In the genomic region with DNA sequence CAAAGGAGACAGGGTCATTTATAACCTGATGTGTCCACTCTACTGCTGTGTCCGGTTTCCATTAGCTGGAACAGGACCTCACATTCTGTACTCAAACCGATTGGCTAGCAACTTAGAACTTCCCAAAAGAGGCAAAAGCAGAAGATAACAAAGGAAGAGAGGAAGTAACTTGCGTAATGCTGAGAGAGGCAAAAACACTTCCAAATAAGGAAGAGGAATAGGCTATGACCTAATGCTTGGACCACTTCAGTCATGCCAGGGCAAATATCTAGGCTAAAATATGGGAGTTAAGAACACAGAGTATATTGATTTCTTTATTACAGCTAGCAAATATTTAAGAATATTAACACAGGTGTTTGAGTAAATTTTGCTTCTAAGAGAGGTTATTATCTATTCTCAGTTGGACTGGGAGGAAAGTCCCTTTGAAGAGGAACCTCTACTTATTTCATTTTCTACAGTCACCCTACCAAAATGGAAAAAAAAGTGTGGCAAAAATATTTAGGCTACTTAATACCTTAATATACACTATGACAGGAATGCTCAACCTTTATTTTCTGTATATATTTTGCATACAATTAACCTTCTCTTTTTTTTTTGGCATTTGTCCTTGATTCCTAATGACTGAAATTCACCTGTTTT, we compare ENCODE assay signal across 1 cellular context.
TF ChIP-seq lines count a peak whose summit lies in the region.

No MANE protein-coding gene starts in this region.

TF ChIP-seq in SK-N-SH treated with all-trans-retinoic acid at 6 μM for 48 hours, 23 proteins besides CTCF, POLR2A, EP300 and RAD21 (continued from another document):
- TF ChIP-seq, protein P1, sequence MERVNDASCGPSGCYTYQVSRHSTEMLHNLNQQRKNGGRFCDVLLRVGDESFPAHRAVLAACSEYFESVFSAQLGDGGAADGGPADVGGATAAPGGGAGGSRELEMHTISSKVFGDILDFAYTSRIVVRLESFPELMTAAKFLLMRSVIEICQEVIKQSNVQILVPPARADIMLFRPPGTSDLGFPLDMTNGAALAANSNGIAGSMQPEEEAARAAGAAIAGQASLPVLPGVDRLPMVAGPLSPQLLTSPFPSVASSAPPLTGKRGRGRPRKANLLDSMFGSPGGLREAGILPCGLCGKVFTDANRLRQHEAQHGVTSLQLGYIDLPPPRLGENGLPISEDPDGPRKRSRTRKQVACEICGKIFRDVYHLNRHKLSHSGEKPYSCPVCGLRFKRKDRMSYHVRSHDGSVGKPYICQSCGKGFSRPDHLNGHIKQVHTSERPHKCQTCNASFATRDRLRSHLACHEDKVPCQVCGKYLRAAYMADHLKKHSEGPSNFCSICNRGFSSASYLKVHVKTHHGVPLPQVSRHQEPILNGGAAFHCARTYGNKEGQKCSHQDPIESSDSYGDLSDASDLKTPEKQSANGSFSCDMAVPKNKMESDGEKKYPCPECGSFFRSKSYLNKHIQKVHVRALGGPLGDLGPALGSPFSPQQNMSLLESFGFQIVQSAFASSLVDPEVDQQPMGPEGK (CRISPR knock-in tag; IDR thresholded peaks at IDR 0.05; ENCODE audit: borderline replicate concordance) = no peak
- TF ChIP-seq BACH2 (CRISPR knock-in tag; IDR thresholded peaks at IDR 0.05; ENCODE audit: borderline replicate concordance) = no peak
- TF ChIP-seq, protein P2, sequence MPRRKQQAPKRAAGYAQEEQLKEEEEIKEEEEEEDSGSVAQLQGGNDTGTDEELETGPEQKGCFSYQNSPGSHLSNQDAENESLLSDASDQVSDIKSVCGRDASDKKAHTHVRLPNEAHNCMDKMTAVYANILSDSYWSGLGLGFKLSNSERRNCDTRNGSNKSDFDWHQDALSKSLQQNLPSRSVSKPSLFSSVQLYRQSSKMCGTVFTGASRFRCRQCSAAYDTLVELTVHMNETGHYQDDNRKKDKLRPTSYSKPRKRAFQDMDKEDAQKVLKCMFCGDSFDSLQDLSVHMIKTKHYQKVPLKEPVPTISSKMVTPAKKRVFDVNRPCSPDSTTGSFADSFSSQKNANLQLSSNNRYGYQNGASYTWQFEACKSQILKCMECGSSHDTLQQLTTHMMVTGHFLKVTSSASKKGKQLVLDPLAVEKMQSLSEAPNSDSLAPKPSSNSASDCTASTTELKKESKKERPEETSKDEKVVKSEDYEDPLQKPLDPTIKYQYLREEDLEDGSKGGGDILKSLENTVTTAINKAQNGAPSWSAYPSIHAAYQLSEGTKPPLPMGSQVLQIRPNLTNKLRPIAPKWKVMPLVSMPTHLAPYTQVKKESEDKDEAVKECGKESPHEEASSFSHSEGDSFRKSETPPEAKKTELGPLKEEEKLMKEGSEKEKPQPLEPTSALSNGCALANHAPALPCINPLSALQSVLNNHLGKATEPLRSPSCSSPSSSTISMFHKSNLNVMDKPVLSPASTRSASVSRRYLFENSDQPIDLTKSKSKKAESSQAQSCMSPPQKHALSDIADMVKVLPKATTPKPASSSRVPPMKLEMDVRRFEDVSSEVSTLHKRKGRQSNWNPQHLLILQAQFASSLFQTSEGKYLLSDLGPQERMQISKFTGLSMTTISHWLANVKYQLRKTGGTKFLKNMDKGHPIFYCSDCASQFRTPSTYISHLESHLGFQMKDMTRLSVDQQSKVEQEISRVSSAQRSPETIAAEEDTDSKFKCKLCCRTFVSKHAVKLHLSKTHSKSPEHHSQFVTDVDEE (CRISPR knock-in tag; IDR thresholded peaks at IDR 0.05) = no peak
